ENCODE assay signal across 22 cellular contexts in genomic region chr3:64549869-64550268, GRCh38.
"Had no signal": no experiment of that assay in that cellular context is flagged by ENCODE, and none has a peak within 500 bp of the region (broad histone marks: within the 10 kb centered on the region; RNA-seq: fewer than 3 reads in every experiment).

No MANE protein-coding gene starts in this region.

- H3K9ac ChIP-seq: parathyroid adenoma had no signal

- DNase-seq: central memory CD4-positive, alpha-beta T cell; effector memory CD8-positive, alpha-beta T cell; foreskin keratinocyte; head of caudate nucleus; kidney; left cardiac atrium; left ventricle myocardium inferior; lower lobe of right lung; psoas muscle; stimulated activated CD4-positive, alpha-beta T cell treated with anti-CD3 and anti-CD28 coated beads, Interleukin-2, amount 100 ng/mL, for 24 hours; stimulated activated CD4-positive, alpha-beta T cell treated with anti-CD3 and anti-CD28 coated beads, Interleukin-4, amount 100 ng/mL, for 4 hours; stimulated activated naive CD4-positive, alpha-beta T cell; stomach; thyroid gland; upper lobe of right lung had no signal

- H2AFZ ChIP-seq: hepatocyte, parathyroid adenoma had no signal

- H3K27me3 ChIP-seq: hepatocyte, stomach, suprapubic skin, thyroid gland, upper lobe of right lung had no signal

- H3K36me3 ChIP-seq: suprapubic skin had no signal

- H3K27ac ChIP-seq: epithelial cell of prostate, foreskin keratinocyte, hepatocyte, left ventricle myocardium inferior, lower lobe of right lung, parathyroid adenoma, skin epidermis, suprapubic skin, thyroid gland, upper lobe of right lung had no signal

- H3K9me3 ChIP-seq: left ventricle myocardium inferior, lower lobe of right lung, psoas muscle, stomach, suprapubic skin, thyroid gland, upper lobe of right lung had no signal

- H3K4me1 ChIP-seq: foreskin keratinocyte, parathyroid adenoma, suprapubic skin, thyroid gland had no signal

- H3K4me2 ChIP-seq: hepatocyte had no signal

- H3K4me3 ChIP-seq: hepatocyte, left ventricle myocardium inferior, lower lobe of right lung, psoas muscle, skin epidermis, stomach, suprapubic skin, thyroid gland, upper lobe of right lung had no signal

- ATAC-seq: effector memory CD8-positive, alpha-beta T cell; foreskin keratinocyte; left cardiac atrium; lower lobe of right lung; natural killer cell treated with Interleukin-12 subunit alpha and Interleukin-12 subunit beta and Interleukin-15 and Interleukin-18, amount 100 ng/mL, for 72 hours; psoas muscle; sciatic nerve; upper lobe of right lung had no signal

- H3K79me2 ChIP-seq: hepatocyte, parathyroid adenoma had no signal
